ENCODE assay signal across 12 cellular contexts in genomic region chr11:96146765-96147164, GRCh38.
"Had no signal": no experiment of that assay in that cellular context is flagged by ENCODE, and none has a peak within 500 bp of the region (broad histone marks: within the 10 kb centered on the region; RNA-seq: fewer than 3 reads in every experiment).

No MANE protein-coding gene starts in this region.

- ATAC-seq: activated T-cell treated with anti-CD3 and anti-CD28 coated beads, Interleukin-2, amount 50 U/mL, for 72 hours; left lung; natural killer cell; stimulated activated naive CD8-positive, alpha-beta T cell treated with anti-CD3 and anti-CD28 coated beads, Interleukin-15, amount 100 ng/mL, for 72 hours; upper lobe of right lung had no signal

- H3K9me3 Mint-ChIP-seq: activated CD4-positive, alpha-beta memory T cell treated with anti-CD3 and anti-CD28 coated beads for 36 hours; activated T-cell treated with anti-CD3 and anti-CD28 coated beads, Interleukin-2, amount 50 U/mL, for 72 hours; natural killer cell; stimulated activated naive CD8-positive, alpha-beta T cell treated with anti-CD3 and anti-CD28 coated beads, Interleukin-15, amount 100 ng/mL, for 72 hours had no signal

- H3K4me3 ChIP-seq: left lung, SK-N-MC, skin epidermis, testis, upper lobe of right lung had no signal

- H3K36me3 ChIP-seq: left lung, upper lobe of right lung had no signal

- H3K27me3 Mint-ChIP-seq: activated CD4-positive, alpha-beta memory T cell treated with anti-CD3 and anti-CD28 coated beads for 36 hours; stimulated activated naive CD8-positive, alpha-beta T cell treated with anti-CD3 and anti-CD28 coated beads, Interleukin-15, amount 100 ng/mL, for 72 hours had no signal

- H3K27ac Mint-ChIP-seq: activated CD4-positive, alpha-beta memory T cell treated with anti-CD3 and anti-CD28 coated beads for 36 hours; natural killer cell had no signal

- H3K27me3 ChIP-seq: left lung, testis, upper lobe of right lung had no signal

- H3K9me3 ChIP-seq: left lung, testis, upper lobe of right lung had no signal

- H3K4me3 Mint-ChIP-seq: activated CD4-positive, alpha-beta memory T cell treated with anti-CD3 and anti-CD28 coated beads for 36 hours; activated T-cell treated with anti-CD3 and anti-CD28 coated beads, Interleukin-2, amount 50 U/mL, for 72 hours; natural killer cell; stimulated activated naive CD8-positive, alpha-beta T cell treated with anti-CD3 and anti-CD28 coated beads, Interleukin-15, amount 100 ng/mL, for 72 hours had no signal

- H3K27ac ChIP-seq: left lung, SK-N-MC, skin epidermis, testis, upper lobe of right lung had no signal

- H3K36me3 Mint-ChIP-seq: natural killer cell had no signal

- DNase-seq: activated CD4-positive, alpha-beta memory T cell treated with anti-CD3 and anti-CD28 coated beads for 36 hours; activated T-cell treated with anti-CD3 and anti-CD28 coated beads, Interleukin-2, amount 50 U/mL, for 72 hours; hippocampal formation; kidney; left lung; natural killer cell; stimulated activated naive CD8-positive, alpha-beta T cell treated with anti-CD3 and anti-CD28 coated beads, Interleukin-15, amount 100 ng/mL, for 72 hours; T-helper 1 cell; testis; upper lobe of right lung had no signal

- H3K4me1 ChIP-seq: testis had no signal
